ENCODE assay signal across 29 cellular contexts in the genomic region with DNA sequence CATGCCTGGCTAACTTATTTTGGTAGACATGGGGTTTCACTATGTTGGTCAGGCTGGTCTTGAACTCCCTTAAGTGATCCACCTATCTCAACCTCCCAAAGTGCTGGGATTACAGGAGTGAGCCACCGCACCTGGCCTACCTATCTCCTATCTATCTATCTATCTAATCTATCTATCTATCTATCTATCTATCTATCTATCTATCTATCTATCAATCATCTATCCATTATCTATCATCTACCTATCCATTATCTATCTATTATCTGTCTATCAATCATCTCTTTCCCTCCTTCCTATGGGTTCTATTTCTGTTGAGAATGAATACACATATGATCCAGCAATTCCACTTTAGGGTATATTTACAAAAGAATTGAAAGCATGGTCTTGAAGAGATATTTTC.
"Had no signal": no experiment of that assay in that cellular context is flagged by ENCODE, and none has a peak within 500 bp of the region (broad histone marks: within the 10 kb centered on the region; RNA-seq: fewer than 3 reads in every experiment).

No MANE protein-coding gene starts in this region.

- H3K27ac ChIP-seq: neural progenitor cell, ovary, parathyroid adenoma, psoas muscle, right lobe of liver, sigmoid colon, suprapubic skin, testis, tibial artery, transverse colon, upper lobe of right lung, uterus had no signal

- H3K9ac ChIP-seq: neural progenitor cell, parathyroid adenoma had no signal

- H3K9me3 ChIP-seq: psoas muscle, right lobe of liver, sigmoid colon, suprapubic skin, testis, tibial artery, transverse colon, upper lobe of right lung, uterus had no signal

- H3K4me3 ChIP-seq: neural progenitor cell, ovary, psoas muscle, right lobe of liver, sigmoid colon, suprapubic skin, testis, tibial artery, transverse colon, upper lobe of right lung, uterus had no signal

- ATAC-seq: natural killer cell; psoas muscle; right cardiac atrium; right lobe of liver; stimulated activated memory B cell treated with anti-CD40 and anti-IgM and Interleukin-4, amounts not matched to agents 10 μg/mL and 1 μg/mL and 100 μg/mL, for 72 hours; stimulated activated naive CD8-positive, alpha-beta T cell treated with anti-CD3 and anti-CD28 coated beads, Interleukin-15, amount 100 ng/mL, for 72 hours; stimulated activated naive CD8-positive, alpha-beta T cell treated with anti-CD3 and anti-CD28 coated beads, Interleukin-15, Interleukin-2, amounts not matched to agents 100 U/mL and 50 U/mL, for 24 hours; upper lobe of right lung had no signal

- H3K4me2 ChIP-seq: neural progenitor cell had no signal

- H2AFZ ChIP-seq: neural progenitor cell, parathyroid adenoma had no signal

- H3K4me1 ChIP-seq: parathyroid adenoma, psoas muscle, right lobe of liver, sigmoid colon, suprapubic skin, testis, tibial artery, transverse colon, upper lobe of right lung, uterus had no signal

- H3K9me3 Mint-ChIP-seq: natural killer cell; neural progenitor cell; stimulated activated memory B cell treated with anti-CD40 and anti-IgM and Interleukin-4, amounts not matched to agents 10 μg/mL and 1 μg/mL and 100 μg/mL, for 72 hours; type B pancreatic cell had no signal

- H3K36me3 Mint-ChIP-seq: natural killer cell; neural progenitor cell; stimulated activated memory B cell treated with anti-CD40 and anti-IgM and Interleukin-4, amounts not matched to agents 10 μg/mL and 1 μg/mL and 100 μg/mL, for 72 hours; type B pancreatic cell had no signal

- H3K4me3 Mint-ChIP-seq: natural killer cell; nephron; neural progenitor cell; stimulated activated memory B cell treated with anti-CD40 and anti-IgM and Interleukin-4, amounts not matched to agents 10 μg/mL and 1 μg/mL and 100 μg/mL, for 72 hours; stimulated activated naive CD8-positive, alpha-beta T cell treated with anti-CD3 and anti-CD28 coated beads, Interleukin-15, amount 100 ng/mL, for 72 hours; type B pancreatic cell had no signal

- H3K36me3 ChIP-seq: neural progenitor cell, ovary, right lobe of liver, sigmoid colon, suprapubic skin, tibial artery, transverse colon, upper lobe of right lung, uterus had no signal

- H3K79me2 ChIP-seq: parathyroid adenoma had no signal

- H3K27me3 Mint-ChIP-seq: stimulated activated memory B cell treated with anti-CD40 and anti-IgM and Interleukin-4, amounts not matched to agents 10 μg/mL and 1 μg/mL and 100 μg/mL, for 72 hours; stimulated activated naive CD8-positive, alpha-beta T cell treated with anti-CD3 and anti-CD28 coated beads, Interleukin-15, amount 100 ng/mL, for 72 hours; type B pancreatic cell had no signal

- DNase-seq: natural killer cell; occipital lobe; ovary; posterior cingulate gyrus; psoas muscle; right cardiac atrium; right lobe of liver; sigmoid colon; small intestine; stimulated activated CD4-positive, alpha-beta T cell treated with anti-CD3 and anti-CD28 coated beads, Interleukin-15, amount 100 ng/mL, for 24 hours; stimulated activated CD4-positive, alpha-beta T cell treated with anti-CD3 and anti-CD28 coated beads, Interleukin-2, amount 100 ng/mL, for 24 hours; stimulated activated CD4-positive, alpha-beta T cell treated with anti-CD3 and anti-CD28 coated beads, Interleukin-2, amount 100 ng/mL, for 48 hours; stimulated activated CD4-positive, alpha-beta T cell treated with anti-CD3 and anti-CD28 coated beads, Interleukin-4, amount 100 ng/mL, for 24 hours; stimulated activated naive CD4-positive, alpha-beta T cell; stimulated activated naive CD8-positive, alpha-beta T cell treated with anti-CD3 and anti-CD28 coated beads, Interleukin-15, amount 100 ng/mL, for 72 hours; stimulated activated naive CD8-positive, alpha-beta T cell treated with anti-CD3 and anti-CD28 coated beads, Interleukin-15, Interleukin-2, amounts not matched to agents 100 U/mL and 50 U/mL, for 24 hours; substantia nigra; testis; tibial artery; transverse colon; upper lobe of right lung; uterus had no signal

- H3K4me1 Mint-ChIP-seq: natural killer cell; stimulated activated naive CD8-positive, alpha-beta T cell treated with anti-CD3 and anti-CD28 coated beads, Interleukin-15, amount 100 ng/mL, for 72 hours had no signal

- FAIRE-seq: small intestine had no signal

- H3K27me3 ChIP-seq: neural progenitor cell, ovary, right lobe of liver, sigmoid colon, suprapubic skin, testis, transverse colon, upper lobe of right lung, uterus had no signal

- H3K27ac Mint-ChIP-seq: natural killer cell; nephron; neural progenitor cell; progenitor cell of endocrine pancreas; stimulated activated memory B cell treated with anti-CD40 and anti-IgM and Interleukin-4, amounts not matched to agents 10 μg/mL and 1 μg/mL and 100 μg/mL, for 72 hours; stimulated activated naive CD8-positive, alpha-beta T cell treated with anti-CD3 and anti-CD28 coated beads, Interleukin-15, amount 100 ng/mL, for 72 hours; type B pancreatic cell had no signal
